Comparison of ENCODE assay signal across 9 cellular contexts in the genomic region with DNA sequence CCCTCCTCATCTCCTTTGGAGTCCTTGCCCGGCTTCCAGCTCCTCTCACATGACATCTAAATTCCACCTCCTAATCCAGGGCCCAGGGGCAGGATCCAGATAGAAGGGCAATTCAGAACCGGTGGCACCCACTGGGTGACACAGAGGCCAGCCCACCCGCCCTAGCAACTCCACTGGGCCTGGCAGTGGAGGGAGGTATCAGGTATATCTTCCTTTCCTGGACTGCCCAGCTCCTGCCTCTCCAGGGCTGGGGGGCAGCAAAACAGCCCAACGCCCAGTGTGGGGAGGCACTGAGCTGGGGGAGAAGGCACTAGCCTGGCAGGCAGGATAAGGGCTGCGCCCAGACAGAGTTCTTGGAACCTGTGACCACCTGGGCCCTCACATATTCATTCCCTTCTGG. TPM values are rescaled to one million over a fixed set of nuclear protein-coding genes. Genes with fewer than 3 reads are reported as not detected.
DNase-seq lines count a peak whose midpoint lies in the region; ATAC-seq and TF ChIP-seq lines count a peak whose summit lies in the region.
"Had no signal": no experiment of that assay in that cellular context is flagged by ENCODE, and none has a peak within 500 bp of the region (broad histone marks: within the 10 kb centered on the region; RNA-seq: fewer than 3 reads in every experiment).

No MANE protein-coding gene starts in this region.

- H3K4me1 Mint-ChIP-seq in activated naive CD4-positive, alpha-beta T cell treated with anti-CD3 and anti-CD28 coated beads, Interleukin-2, amount 10 ng/mL, durations not matched to agents 7 days and 5 days = peaks cover 56% of the 10 kb centered on the region
- peaks cover 21 to 25% of the 10 kb centered on the region in 2 donors for H3K4me1 Mint-ChIP-seq in effector memory CD8-positive, alpha-beta T cell (ENCODE audit: low read depth in 2 of 2)
- peaks cover 34 to 62% (median 53%) of the 10 kb centered on the region in 4 donors for H3K4me1 Mint-ChIP-seq in naive thymus-derived CD8-positive, alpha-beta T cell

- no peak for TF ChIP-seq CTCF in uterus (IDR thresholded peaks at IDR 0.05)

- peak overlapping the region; percentile 78 for H3K27ac Mint-ChIP-seq in activated naive CD4-positive, alpha-beta T cell treated with anti-CD3 and anti-CD28 coated beads, Interleukin-2, amount 10 ng/mL, durations not matched to agents 7 days and 5 days
- peak overlapping the region; percentile 73 to 76 for H3K27ac Mint-ChIP-seq in effector memory CD8-positive, alpha-beta T cell
- peak overlapping the region; percentile 9 to 96 (median 80) for H3K27ac Mint-ChIP-seq in naive thymus-derived CD8-positive, alpha-beta T cell

- H3K9me3 ChIP-seq in uterus = no peaks in the 10 kb centered on the region

- H3K4me1 ChIP-seq in uterus = peaks cover 6 to 15% of the 10 kb centered on the region in 2 donors

- H3K4me3 ChIP-seq in uterus = no peak overlapping the region
- H3K4me3 ChIP-seq: SK-N-MC had no signal

- peak overlapping the region; percentile 64 to 70 for H3K27ac ChIP-seq in uterus
- H3K27ac ChIP-seq: SK-N-MC had no signal

- peaks cover 8% of the 10 kb centered on the region for H3K36me3 Mint-ChIP-seq in activated naive CD4-positive, alpha-beta T cell treated with anti-CD3 and anti-CD28 coated beads, Interleukin-2, amount 10 ng/mL, durations not matched to agents 7 days and 5 days
- peaks cover 9% of the 10 kb centered on the region for H3K36me3 Mint-ChIP-seq in effector memory CD8-positive, alpha-beta T cell (ENCODE audit: insufficient read depth)
- H3K36me3 Mint-ChIP-seq in naive thymus-derived CD8-positive, alpha-beta T cell = peaks cover 0 to 2% (median 0%) of the 10 kb centered on the region in 3 donors

- DNase-seq in activated naive CD4-positive, alpha-beta T cell treated with anti-CD3 and anti-CD28 coated beads, Interleukin-2, amount 10 ng/mL, durations not matched to agents 7 days and 5 days = no peak
- no peak for DNase-seq in activated naive CD4-positive, alpha-beta T cell treated with Interleukin-2 at 50 U/mL for 16 hours
- no peak for DNase-seq in effector memory CD8-positive, alpha-beta T cell
- peak in 1 of 10 donors; percentile 42 for DNase-seq in naive thymus-derived CD8-positive, alpha-beta T cell
- DNase-seq in uterus (no peak), NCI-H2107 (lab: John Stamatoyannopoulos, UW) (no peak)

- CTCF ChIA-PET in activated naive CD4-positive, alpha-beta T cell treated with anti-CD3 and anti-CD28 coated beads, Interleukin-2, amount 10 ng/mL, durations not matched to agents 7 days and 5 days (lab: Charles Lee) = no interaction called here

- POLR2A ChIA-PET in naive thymus-derived CD8-positive, alpha-beta T cell (lab: Charles Lee) = no interaction called here

- no peak for ATAC-seq in effector memory CD8-positive, alpha-beta T cell (replicated peaks)
- ATAC-seq in naive thymus-derived CD8-positive, alpha-beta T cell = no peak
- no peak for ATAC-seq in HG03342 (IDR thresholded peaks at IDR 0.05; ENCODE audit: unreplicated experiment)
- no peak for ATAC-seq in HG02981 (IDR thresholded peaks at IDR 0.05; ENCODE audit: unreplicated experiment)

- TF ChIP-seq POLR2A in uterus (IDR thresholded peaks at IDR 0.05) = no peak

- intact Hi-C loops in uterus (cut with DNase I; ENCODE audit: low total_unique reads) = no loop called here

- no peak overlapping the region for H3K4me3 Mint-ChIP-seq in activated naive CD4-positive, alpha-beta T cell treated with anti-CD3 and anti-CD28 coated beads, Interleukin-2, amount 10 ng/mL, durations not matched to agents 7 days and 5 days
- no peak overlapping the region for H3K4me3 Mint-ChIP-seq in effector memory CD8-positive, alpha-beta T cell
- peak overlapping the region in 7 of 10 donors; percentile 18 to 50 (median 38) for H3K4me3 Mint-ChIP-seq in naive thymus-derived CD8-positive, alpha-beta T cell

- no peaks in the 10 kb centered on the region for H3K27me3 ChIP-seq in uterus

- no peaks in the 10 kb centered on the region for H3K36me3 ChIP-seq in uterus

- H3K27me3 Mint-ChIP-seq in activated naive CD4-positive, alpha-beta T cell treated with anti-CD3 and anti-CD28 coated beads, Interleukin-2, amount 10 ng/mL, durations not matched to agents 7 days and 5 days = peaks cover 8% of the 10 kb centered on the region
- H3K27me3 Mint-ChIP-seq in effector memory CD8-positive, alpha-beta T cell = no peaks in the 10 kb centered on the region
- no peaks in the 10 kb centered on the region for H3K27me3 Mint-ChIP-seq in naive thymus-derived CD8-positive, alpha-beta T cell

- H3K9me3 Mint-ChIP-seq in activated naive CD4-positive, alpha-beta T cell treated with anti-CD3 and anti-CD28 coated beads, Interleukin-2, amount 10 ng/mL, durations not matched to agents 7 days and 5 days = no peaks in the 10 kb centered on the region
- no peaks in the 10 kb centered on the region for H3K9me3 Mint-ChIP-seq in effector memory CD8-positive, alpha-beta T cell
- no peaks in the 10 kb centered on the region for H3K9me3 Mint-ChIP-seq in naive thymus-derived CD8-positive, alpha-beta T cell

RNA-seq across cellular contexts. Expression of a gene that starts 10.4 kb away (rescaled TPM):
- 10 to 100 TPM; 61.4 to 67.3 TPM for total RNA-seq in naive thymus-derived CD8-positive, alpha-beta T cell
- polyA plus RNA-seq in naive thymus-derived CD8-positive, alpha-beta T cell = 10 to 100 TPM; 27.5 to 53.2 (median 34.7) TPM
- 100 to 1,000 TPM in 2 of 4 donors, 10 to 100 TPM in 2; 71.2 to 119 (median 102) TPM for total RNA-seq in uterus

Comparison
In these comparisons a context has a peak if more than half of its experiments do, and no peak if none do; other contexts are left out.
1. H3K4me3 Mint-ChIP-seq: peak in naive thymus-derived CD8-positive, alpha-beta T cell (7 of 10); none in activated naive CD4-positive, alpha-beta T cell treated with anti-CD3 and anti-CD28 coated beads, Interleukin-2, amount 10 ng/mL, durations not matched to agents 7 days and 5 days (single experiment) and effector memory CD8-positive, alpha-beta T cell (0 of 2).
2. Peak in every context shown above with its lines, with median percentiles within 50 percentile points of each other: H3K27ac Mint-ChIP-seq.